Comparison of ENCODE assay signal across 8 cellular contexts in the genomic region with DNA sequence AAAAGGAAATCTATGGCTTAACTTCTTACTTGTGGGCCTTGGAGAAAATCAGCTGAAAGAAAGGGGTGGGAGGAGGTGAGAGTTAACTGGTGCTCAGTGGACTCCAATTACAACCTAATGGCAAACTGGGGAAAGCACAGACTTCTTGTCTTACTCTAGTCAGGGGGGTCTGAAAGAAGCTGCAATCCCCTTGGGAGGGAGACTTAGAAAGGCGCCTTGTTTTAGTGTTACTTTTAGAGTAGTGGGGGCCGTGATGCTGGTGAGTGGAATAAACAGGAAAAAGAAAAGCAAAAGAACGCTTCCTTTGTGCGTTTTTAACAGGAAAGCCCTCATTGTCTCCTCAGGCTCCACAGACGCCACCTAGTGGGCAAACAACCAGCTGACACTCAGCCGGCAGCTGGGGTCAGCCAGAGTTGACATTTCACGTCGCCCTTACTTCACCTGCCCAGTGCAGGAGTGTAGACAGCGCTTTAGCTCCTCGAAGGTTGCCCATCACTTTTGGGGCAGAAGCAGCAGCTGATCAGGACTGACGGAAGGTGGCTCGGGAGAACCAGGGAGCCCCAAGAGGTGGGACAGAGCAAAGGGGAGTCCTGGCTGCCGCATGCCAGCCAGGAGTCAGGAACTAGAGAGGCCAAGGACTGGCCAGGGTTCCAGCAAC. TPM values are rescaled to one million over a fixed set of nuclear protein-coding genes. Genes with fewer than 3 reads are reported as not detected.
DNase-seq lines count a peak whose midpoint lies in the region; ATAC-seq and TF ChIP-seq lines count a peak whose summit lies in the region.

No MANE protein-coding gene starts in this region.

- H3K27ac Mint-ChIP-seq in activated naive CD4-positive, alpha-beta T cell treated with anti-CD3 and anti-CD28 coated beads, Interleukin-2, amount 50 U/mL, for 24 hours = no peak overlapping the region
- H3K27ac Mint-ChIP-seq in type B pancreatic cell = peak overlapping the region; percentile 75

- peaks cover 18% of the 10 kb centered on the region for H3K4me1 Mint-ChIP-seq in activated naive CD4-positive, alpha-beta T cell treated with anti-CD3 and anti-CD28 coated beads, Interleukin-2, amount 50 U/mL, for 24 hours
- H3K4me1 Mint-ChIP-seq in type B pancreatic cell (ENCODE audit: unreplicated experiment) = peaks cover 9% of the 10 kb centered on the region

- TF ChIP-seq CTCF in type B pancreatic cell (conservative IDR thresholded peaks at IDR 0.05) = peak; percentile 98

- H3K27me3 Mint-ChIP-seq in activated naive CD4-positive, alpha-beta T cell treated with anti-CD3 and anti-CD28 coated beads, Interleukin-2, amount 50 U/mL, for 24 hours = peaks cover 5% of the 10 kb centered on the region
- H3K27me3 Mint-ChIP-seq in type B pancreatic cell = peaks cover 5% of the 10 kb centered on the region

- peak; percentile 66 for DNase-seq in EL
- peak; percentile 83 to 93 for DNase-seq in Kasumi-1 (lab: John Stamatoyannopoulos, UW)
- peak; percentile 64 for DNase-seq in SK-N-DZ (ENCODE audit: low spot score)
- DNase-seq in Right ventricle myocardium inferior (ENCODE audit: missing footprints) = peak; percentile 78
- DNase-seq in pons (ENCODE audit: low spot score) = peak; percentile 82
- DNase-seq in type B pancreatic cell (ENCODE audit: extremely low spot score, unreplicated experiment) = peak; percentile 78

- H3K4me3 Mint-ChIP-seq in activated naive CD4-positive, alpha-beta T cell treated with anti-CD3 and anti-CD28 coated beads, Interleukin-2, amount 50 U/mL, for 24 hours = peak overlapping the region; percentile 79
- H3K4me3 Mint-ChIP-seq in type B pancreatic cell = peak overlapping the region; percentile 76

- intact Hi-C loops in Right ventricle myocardium inferior (cut with DNase I) = no loop called here

- ATAC-seq in GM21737 (IDR thresholded peaks at IDR 0.05; ENCODE audit: unreplicated experiment) = peak; percentile 95
- ATAC-seq in Right ventricle myocardium inferior = peak; percentile 75

- H3K36me3 Mint-ChIP-seq in activated naive CD4-positive, alpha-beta T cell treated with anti-CD3 and anti-CD28 coated beads, Interleukin-2, amount 50 U/mL, for 24 hours = no peaks in the 10 kb centered on the region
- no peaks in the 10 kb centered on the region for H3K36me3 Mint-ChIP-seq in type B pancreatic cell

- no peaks in the 10 kb centered on the region for H3K9me3 Mint-ChIP-seq in activated naive CD4-positive, alpha-beta T cell treated with anti-CD3 and anti-CD28 coated beads, Interleukin-2, amount 50 U/mL, for 24 hours
- peaks cover 4% of the 10 kb centered on the region for H3K9me3 Mint-ChIP-seq in type B pancreatic cell

RNA-seq across cellular contexts. Expression of a gene that starts 55.9 kb away (rescaled TPM):
- polyA plus RNA-seq in SK-N-DZ (2014; cell fraction: cytosol; rRNA removed) = 35.8 and 42.4 TPM in 2 replicates
- 11.0 and 23.8 TPM in 2 replicates for polyA plus RNA-seq in SK-N-DZ (2014; cell fraction: nucleus; rRNA removed)
- total RNA-seq in Right ventricle myocardium inferior = 57.1 TPM
- total RNA-seq in type B pancreatic cell (ENCODE audit: low replicate concordance) = 77.7 and 110 TPM in 2 replicates

RNA-seq across cellular contexts. Expression of a gene that starts 56.5 kb away (rescaled TPM):
- 0.34 TPM in 1 of 2 replicates, not detected in the other for polyA plus RNA-seq in SK-N-DZ (2014; cell fraction: cytosol; rRNA removed)
- not detected in 2 replicates for polyA plus RNA-seq in SK-N-DZ (2014; cell fraction: nucleus; rRNA removed)
- not detected for total RNA-seq in Right ventricle myocardium inferior
- total RNA-seq in type B pancreatic cell (ENCODE audit: low replicate concordance) = 1.7 and 2.2 TPM in 2 replicates

Comparison
In these comparisons a context has a peak if more than half of its experiments do, and no peak if none do; other contexts are left out.
1. Peak in every context shown above with its lines: DNase-seq and ATAC-seq.